Comparison of ENCODE assay signal across 8 cellular contexts in genomic region chr1:35451125-35451528, GRCh38.
DNase-seq lines count a peak whose midpoint lies in the region; ATAC-seq and TF ChIP-seq lines count a peak whose summit lies in the region.

No MANE protein-coding gene starts in this region.

- H3K4me3 Mint-ChIP-seq in activated T-cell treated with anti-CD3 and anti-CD28 coated beads, Interleukin-2, amount 50 U/mL, for 4 hours, result no peak overlapping the region
- H3K4me3 Mint-ChIP-seq in neural progenitor cell, result no peak overlapping the region

- no peaks in the 10 kb centered on the region for H3K9me3 Mint-ChIP-seq in activated T-cell treated with anti-CD3 and anti-CD28 coated beads, Interleukin-2, amount 50 U/mL, for 4 hours
- H3K9me3 Mint-ChIP-seq in neural progenitor cell, result no peaks in the 10 kb centered on the region

- H3K4me3 ChIP-seq in fibroblast of mammary gland (ENCODE audit: control insufficient read depth, low read depth, low read length), result no peak overlapping the region
- H3K4me3 ChIP-seq in neural progenitor cell, result no peak overlapping the region
- peak overlapping the region in 1 of 4 donors; percentile 4 for H3K4me3 ChIP-seq in stomach

- no peaks in the 10 kb centered on the region for H3K27me3 Mint-ChIP-seq in activated T-cell treated with anti-CD3 and anti-CD28 coated beads, Interleukin-2, amount 50 U/mL, for 4 hours (ENCODE audit: low read depth)
- H3K27me3 Mint-ChIP-seq in neural progenitor cell (ENCODE audit: insufficient read depth, low read depth), result no peaks in the 10 kb centered on the region

- H3K27me3 ChIP-seq in neural progenitor cell (no peaks in the 10 kb centered on the region), stomach (no peaks in the 10 kb centered on the region)

- H3F3A ChIP-seq in neural progenitor cell (ENCODE audit: low read depth), result peaks cover 7% of the 10 kb centered on the region

- WGBS in stomach, 5 donors, result 2 to 8% (median 4%) methylated on average over 3 of the region's 3 CpGs

- H3K36me3 Mint-ChIP-seq in activated T-cell treated with anti-CD3 and anti-CD28 coated beads, Interleukin-2, amount 50 U/mL, for 4 hours (ENCODE audit: insufficient read depth), result peaks cover 38% of the 10 kb centered on the region
- H3K36me3 Mint-ChIP-seq in neural progenitor cell, result peaks cover 17% of the 10 kb centered on the region

- no peaks in the 10 kb centered on the region for H3K36me3 ChIP-seq in neural progenitor cell
- peaks cover 0 to 77% (median 65%) of the 10 kb centered on the region in 4 donors for H3K36me3 ChIP-seq in stomach

- no peaks in the 10 kb centered on the region for H4K20me1 ChIP-seq in neural progenitor cell (ENCODE audit: low read depth)

- H3K9me3 ChIP-seq in neural progenitor cell (ENCODE audit: low read depth) (no peaks in the 10 kb centered on the region), stomach (no peaks in the 10 kb centered on the region)

- peak; percentile 26 for DNase-seq in DMS53 treated with DMSO at 0.1 percent for 48 hours (lab: John Stamatoyannopoulos, UW; ENCODE audit: unreplicated experiment)
- DNase-seq in HS-27A (ENCODE audit: low read depth), result peak; percentile 24
- DNase-seq in OCI-M2 (lab: John Stamatoyannopoulos, UW; ENCODE audit: unreplicated experiment), result peak; percentile 22
- peak; percentile 75 for DNase-seq in activated T-cell treated with anti-CD3 and anti-CD28 coated beads, Interleukin-2, amount 50 U/mL, for 4 hours
- peak; percentile 84 for DNase-seq in fibroblast of mammary gland (ENCODE audit: low read depth)
- DNase-seq in neural progenitor cell (ENCODE audit: low spot score), result peak; percentile 83
- peak; percentile 87 for DNase-seq in stomach

- intact Hi-C loops in stomach (cut with DNase I; ENCODE audit: low total_unique reads), result loop anchor here (5.0 kb wide), 1 partner anchor 111 kb away; no protein-coding TSS in a partner anchor

- no peak overlapping the region for H3K4me2 ChIP-seq in neural progenitor cell

- H3K79me2 ChIP-seq in neural progenitor cell (ENCODE audit: low read depth), result no peaks in the 10 kb centered on the region

- no peak for TF ChIP-seq POLR2A in stomach (IDR thresholded peaks at IDR 0.05)

- H3K27ac Mint-ChIP-seq in neural progenitor cell, result no peak overlapping the region

- no peak for TF ChIP-seq EP300 in stomach (IDR thresholded peaks at IDR 0.05)

- peaks cover 41% of the 10 kb centered on the region for H3K4me1 Mint-ChIP-seq in activated T-cell treated with anti-CD3 and anti-CD28 coated beads, Interleukin-2, amount 50 U/mL, for 4 hours (ENCODE audit: low read depth)
- H3K4me1 Mint-ChIP-seq in neural progenitor cell, result peaks cover 7% of the 10 kb centered on the region

- H3K27ac ChIP-seq in neural progenitor cell (no peak overlapping the region), stomach (peak overlapping the region in 4 of 5 donors; percentile 44 to 87 (median 68))

- no peak overlapping the region for H2AFZ ChIP-seq in neural progenitor cell (replicated peaks)

- peak; percentile 89 for TF ChIP-seq CTCF in fibroblast of mammary gland (conservative IDR thresholded peaks at IDR 0.05; ENCODE audit: control insufficient read depth, insufficient read depth, low read depth, low read length)
- peak; percentile 91 for TF ChIP-seq CTCF in neural progenitor cell (IDR thresholded peaks at IDR 0.05)
- TF ChIP-seq CTCF in stomach (IDR thresholded peaks at IDR 0.05), result peak in 5 of 7 experiments; percentile 63 to 90 (median 84)

- peak; percentile 79 to 81 for ATAC-seq in activated T-cell treated with anti-CD3 and anti-CD28 coated beads, Interleukin-2, amount 50 U/mL, for 4 hours
- no peak for ATAC-seq in GM18909 (IDR thresholded peaks at IDR 0.05; ENCODE audit: poor library complexity, unreplicated experiment)

- H3K4me1 ChIP-seq in neural progenitor cell (no peaks in the 10 kb centered on the region), stomach (peaks cover 35 to 79% (median 54%) of the 10 kb centered on the region in 4 donors)

- no peak overlapping the region for H3K9ac ChIP-seq in neural progenitor cell

Comparison
In these comparisons a context has a peak if more than half of its experiments do, and no peak if none do; other contexts are left out.
1. DNase-seq: peak in every context shown above with its lines; median percentile 87 in stomach; 84 in fibroblast of mammary gland; 83 in neural progenitor cell; 75 in activated T-cell treated with anti-CD3 and anti-CD28 coated beads, Interleukin-2, amount 50 U/mL, for 4 hours; 26 in DMS53 treated with DMSO at 0.1 percent for 48 hours; 24 in HS-27A; 22 in OCI-M2.